1 cellular context compared by ENCODE assay signal in the genomic region with DNA sequence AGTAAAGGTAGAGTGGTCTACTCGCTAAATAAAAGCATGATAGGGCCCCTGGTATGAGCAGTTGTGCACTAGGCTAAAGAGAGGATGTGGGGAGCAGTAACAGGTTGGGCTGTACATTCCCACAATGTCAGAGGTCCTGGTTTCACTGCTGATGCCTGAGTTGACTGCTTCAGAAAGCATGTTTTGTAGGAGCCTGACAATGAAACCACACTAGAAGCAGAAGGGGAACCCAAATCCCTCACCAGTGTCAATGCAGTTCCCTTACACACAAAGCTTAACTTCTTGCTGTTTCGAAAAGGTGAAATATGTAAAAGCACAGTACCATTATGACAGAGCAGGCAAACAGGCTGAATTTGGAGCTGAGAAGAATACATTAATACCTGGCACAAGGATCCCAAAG.
TF ChIP-seq lines count a peak whose summit lies in the region.

No MANE protein-coding gene starts in this region.

TF ChIP-seq in HepG2, 621 proteins besides CTCF, POLR2A, EP300 and RAD21 (continued from another document):
- TF ChIP-seq, protein P1, sequence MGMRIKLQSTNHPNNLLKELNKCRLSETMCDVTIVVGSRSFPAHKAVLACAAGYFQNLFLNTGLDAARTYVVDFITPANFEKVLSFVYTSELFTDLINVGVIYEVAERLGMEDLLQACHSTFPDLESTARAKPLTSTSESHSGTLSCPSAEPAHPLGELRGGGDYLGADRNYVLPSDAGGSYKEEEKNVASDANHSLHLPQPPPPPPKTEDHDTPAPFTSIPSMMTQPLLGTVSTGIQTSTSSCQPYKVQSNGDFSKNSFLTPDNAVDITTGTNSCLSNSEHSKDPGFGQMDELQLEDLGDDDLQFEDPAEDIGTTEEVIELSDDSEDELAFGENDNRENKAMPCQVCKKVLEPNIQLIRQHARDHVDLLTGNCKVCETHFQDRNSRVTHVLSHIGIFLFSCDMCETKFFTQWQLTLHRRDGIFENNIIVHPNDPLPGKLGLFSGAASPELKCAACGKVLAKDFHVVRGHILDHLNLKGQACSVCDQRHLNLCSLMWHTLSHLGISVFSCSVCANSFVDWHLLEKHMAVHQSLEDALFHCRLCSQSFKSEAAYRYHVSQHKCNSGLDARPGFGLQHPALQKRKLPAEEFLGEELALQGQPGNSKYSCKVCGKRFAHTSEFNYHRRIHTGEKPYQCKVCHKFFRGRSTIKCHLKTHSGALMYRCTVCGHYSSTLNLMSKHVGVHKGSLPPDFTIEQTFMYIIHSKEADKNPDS (CRISPR knock-in tag; IDR thresholded peaks at IDR 0.05), result no peak
- TF ChIP-seq AGO2 (optimal IDR thresholded peaks at IDR 0.05; ENCODE audit: low read depth, low read length) (no peak), GLMP (CRISPR knock-in tag; IDR thresholded peaks at IDR 0.05; ENCODE audit: borderline replicate concordance) (no peak), ARNT2 (CRISPR knock-in tag; IDR thresholded peaks at IDR 0.05; ENCODE audit: low read depth) (no peak), ZGPAT (CRISPR knock-in tag; IDR thresholded peaks at IDR 0.05) (no peak)
- TF ChIP-seq, protein P2, sequence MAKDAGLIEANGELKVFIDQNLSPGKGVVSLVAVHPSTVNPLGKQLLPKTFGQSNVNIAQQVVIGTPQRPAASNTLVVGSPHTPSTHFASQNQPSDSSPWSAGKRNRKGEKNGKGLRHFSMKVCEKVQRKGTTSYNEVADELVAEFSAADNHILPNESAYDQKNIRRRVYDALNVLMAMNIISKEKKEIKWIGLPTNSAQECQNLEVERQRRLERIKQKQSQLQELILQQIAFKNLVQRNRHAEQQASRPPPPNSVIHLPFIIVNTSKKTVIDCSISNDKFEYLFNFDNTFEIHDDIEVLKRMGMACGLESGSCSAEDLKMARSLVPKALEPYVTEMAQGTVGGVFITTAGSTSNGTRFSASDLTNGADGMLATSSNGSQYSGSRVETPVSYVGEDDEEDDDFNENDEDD (CRISPR knock-in tag; IDR thresholded peaks at IDR 0.05; ENCODE audit: borderline replicate concordance), result no peak
